Comparison of ENCODE assay signal across 16 cellular contexts in the genomic region with DNA sequence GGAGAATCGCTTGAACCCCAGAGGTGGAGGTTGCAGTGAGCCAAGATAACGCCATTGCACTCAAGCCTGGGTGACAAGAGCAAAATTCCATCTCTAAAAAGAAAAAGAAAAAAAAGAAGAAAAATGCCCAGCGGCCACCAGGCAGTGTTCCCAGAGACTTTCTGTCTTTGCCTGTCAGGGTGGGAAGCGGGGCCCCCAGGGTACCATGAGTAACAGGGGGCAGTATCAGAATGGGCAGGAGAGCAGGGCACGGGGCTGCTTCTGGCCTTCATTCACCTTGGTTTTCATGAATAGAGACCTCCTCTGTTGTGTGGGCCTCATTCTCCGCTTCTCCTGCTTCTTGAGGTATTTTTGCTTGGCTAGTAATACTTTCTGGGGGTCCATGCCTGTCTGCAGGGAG. TPM values are rescaled to one million over a fixed set of nuclear protein-coding genes. Genes with fewer than 3 reads are reported as not detected.
DNase-seq lines count a peak whose midpoint lies in the region; TF ChIP-seq lines count a peak whose summit lies in the region.
"Had no signal": no experiment of that assay in that cellular context is flagged by ENCODE, and none has a peak within 500 bp of the region (broad histone marks: within the 10 kb centered on the region; RNA-seq: fewer than 3 reads in every experiment).

No MANE protein-coding gene starts in this region.

- H3K27ac Mint-ChIP-seq in H9 = no peak overlapping the region; a peak in 1 of 7 replicates
- H3K27ac Mint-ChIP-seq: CD14-positive monocyte; CD8-positive, alpha-beta T cell; HFFc6; IgD-negative memory B cell had no signal

- no peaks in the 10 kb centered on the region for H3K36me3 Mint-ChIP-seq in H9 (ENCODE audit: insufficient read depth in 1 of 3, low read depth in 3 of 3)
- H3K36me3 Mint-ChIP-seq: CD14-positive monocyte; CD8-positive, alpha-beta T cell had no signal

- H3K27ac ChIP-seq in H9 (ENCODE audit: insufficient read length, low read depth, low read length) (no peak overlapping the region), HEK293 (ENCODE audit: extremely low read depth, low read depth, low read length) (no peak overlapping the region), suprapubic skin (no peak overlapping the region)

- H4K8ac ChIP-seq in H9 (replicated peaks; ENCODE audit: insufficient read length, low read depth, low read length) = no peak overlapping the region

- no peak overlapping the region for H3K4me3 ChIP-seq in HEK293 (ENCODE audit: low read depth, low read length)
- H3K4me3 ChIP-seq in suprapubic skin = no peak overlapping the region
- H3K4me3 ChIP-seq: A549, HAP-1 had no signal

- H2AK5ac ChIP-seq in H9 (ENCODE audit: insufficient read length, low read length) = no peak overlapping the region

- no peaks in the 10 kb centered on the region for H3K27me3 ChIP-seq in H9 (ENCODE audit: insufficient read depth, low read length)
- peaks cover 3% of the 10 kb centered on the region for H3K27me3 ChIP-seq in suprapubic skin

- H3K56ac ChIP-seq in H9 (ENCODE audit: insufficient read length, low read depth, low read length) = no peak overlapping the region

- H3K9me3 ChIP-seq in H9 (ENCODE audit: control insufficient read depth, low read depth, low read length) = no peaks in the 10 kb centered on the region
- H3K9me3 ChIP-seq in HEK293 (ENCODE audit: control insufficient read depth, insufficient read depth, low read depth, low read length) = no peaks in the 10 kb centered on the region
- H3K9me3 ChIP-seq in suprapubic skin = no peaks in the 10 kb centered on the region
- H3K9me3 ChIP-seq: A549, HAP-1 had no signal

- no peak overlapping the region for H3K23ac ChIP-seq in H9 (ENCODE audit: insufficient read length, low read depth, low read length)

- TF ChIP-seq CTCF in H9 (conservative IDR thresholded peaks at IDR 0.05) (no peak), HEK293 (tag by site-specific recombination; IDR thresholded peaks at IDR 0.05) (no peak), suprapubic skin (IDR thresholded peaks at IDR 0.05) (no peak)

- no peaks in the 10 kb centered on the region for H3K9me3 Mint-ChIP-seq in H9
- H3K9me3 Mint-ChIP-seq: CD14-positive monocyte; CD8-positive, alpha-beta T cell; HFFc6; IgD-negative memory B cell had no signal

- H3K4me2 ChIP-seq in H9 (ENCODE audit: insufficient read depth, insufficient read length, low read length) = no peak overlapping the region
- H3K4me2 ChIP-seq: A549 had no signal

- no peak overlapping the region for H3K4me3 Mint-ChIP-seq in H9
- H3K4me3 Mint-ChIP-seq: CD14-positive monocyte; CD8-positive, alpha-beta T cell; HFFc6; IgD-negative memory B cell had no signal

- H3K27me3 Mint-ChIP-seq in H9 (ENCODE audit: low read depth) = no peaks in the 10 kb centered on the region; the same call in 1 of the 2 replicates
- H3K27me3 Mint-ChIP-seq: IgD-negative memory B cell had no signal

- H2BK15ac ChIP-seq in H9 (ENCODE audit: low read depth, low read length) = no peak overlapping the region

- H3K9ac ChIP-seq in H9 (ENCODE audit: extremely low read depth, insufficient read length, low read length) = no peak overlapping the region

- H3K4me1 Mint-ChIP-seq in H9 = peaks cover 17 to 19% of the 10 kb centered on the region in 2 experiments

- H3K4me1 ChIP-seq in H9 (ENCODE audit: insufficient read depth, low read length) (no peaks in the 10 kb centered on the region), HEK293 (ENCODE audit: control insufficient read depth, insufficient read depth, low read length) (no peaks in the 10 kb centered on the region), suprapubic skin (peaks cover 2% of the 10 kb centered on the region)
- H3K4me1 ChIP-seq: HAP-1 had no signal

- no peak overlapping the region for H2BK120ac ChIP-seq in H9 (ENCODE audit: low read depth, low read length, poor library complexity, severe bottlenecking)

- CTCF ChIA-PET in HEK293 (lab: Yijun Ruan, JAX) = interaction anchor here (15.6 kb wide), 1 partner anchor 56 kb away, joined by 527 read pairs; no protein-coding TSS in a partner anchor

- H2BK5ac ChIP-seq in H9 (ENCODE audit: insufficient read length, low read length) = no peak overlapping the region

- no peak overlapping the region for H2BK20ac ChIP-seq in H9 (ENCODE audit: low read depth, low read length, poor library complexity, severe bottlenecking)

- H3K4ac ChIP-seq in H9 (ENCODE audit: low read depth, low read length) = no peak overlapping the region

- no peaks in the 10 kb centered on the region for H3K36me3 ChIP-seq in HEK293 (ENCODE audit: control insufficient read depth in 2 of 2, insufficient read depth in 1 of 2, low read length in 2 of 2)
- no peaks in the 10 kb centered on the region for H3K36me3 ChIP-seq in suprapubic skin
- H3K36me3 ChIP-seq: HAP-1 had no signal

- DNase-seq in H9 (peak; percentile 5), mesenteric fat pad (ENCODE audit: low spot score) (peak; percentile 59), suprapubic skin (ENCODE audit: low spot score in 2 of 2) (peak; percentile 6 to 34), HT-29 (ENCODE audit: low spot score) (no peak), NCI-H748 (lab: John Stamatoyannopoulos, UW; ENCODE audit: unreplicated experiment) (no peak)
- DNase-seq: CD8-positive, alpha-beta T cell; COR-L47; DMS153; GF-D8; GOT3; HFFc6 had no signal

- TF ChIP-seq EP300 in suprapubic skin (IDR thresholded peaks at IDR 0.05) = no peak

- no peak overlapping the region for H3T11ph ChIP-seq in H9 (ENCODE audit: low read length)

- WGBS in H9 (ENCODE audit: extremely low coverage, insufficient read length, low lambda C conversion rate) = no CpG with 5 or more reads among the region's 6 CpGs
- 85% methylated on average over 6 of the region's 6 CpGs for whole genome bisulfite sequencing in suprapubic skin

- H3K18ac ChIP-seq in H9 (ENCODE audit: insufficient read length, low read depth, low read length) = no peak overlapping the region

- no peak overlapping the region for H4K5ac ChIP-seq in H9 (ENCODE audit: insufficient read length, low read depth, low read length)

- H3K23me2 ChIP-seq in H9 (ENCODE audit: insufficient read length, low read depth, low read length, poor library complexity, severe bottlenecking) = no peaks in the 10 kb centered on the region

- H4K91ac ChIP-seq in H9 (ENCODE audit: insufficient read length, low read depth, low read length) = no peak overlapping the region

- no peak overlapping the region for H2AFZ ChIP-seq in H9 (ENCODE audit: low read length)

- H4K20me1 ChIP-seq in H9 (ENCODE audit: control insufficient read depth, insufficient read depth, insufficient read length) = no peaks in the 10 kb centered on the region

- no peaks in the 10 kb centered on the region for H3K79me1 ChIP-seq in H9 (ENCODE audit: insufficient read depth, low read depth, low read length, poor library complexity, severe bottlenecking)

- TF ChIP-seq POLR2A in suprapubic skin (IDR thresholded peaks at IDR 0.05) = no peak

- H3K79me2 ChIP-seq in H9 (ENCODE audit: insufficient read depth, low read length) = no peaks in the 10 kb centered on the region

- H2BK12ac ChIP-seq in H9 (ENCODE audit: insufficient read length, low read depth, low read length) = no peak overlapping the region

- H3K14ac ChIP-seq in H9 (ENCODE audit: insufficient read depth, low read length) = no peak overlapping the region

- POLR2A ChIA-PET in HEK293 (lab: Yijun Ruan, JAX) = interaction anchor here (1.3 kb wide), 1 partner anchor 54 kb away, joined by 3 read pairs; no protein-coding TSS in a partner anchor

TF ChIP-seq in HEK293, 187 proteins besides CTCF, POLR2A, EP300 and RAD21:
- peak; percentile 23; the same call in 1 of the 2 replicates for TF ChIP-seq ZNF146 (tag by site-specific recombination; IDR thresholded peaks at IDR 0.05)
- no peak for TF ChIP-seq ZNF843 (tag by site-specific recombination; IDR thresholded peaks at IDR 0.05)
- no peak for TF ChIP-seq WT1 (tag by site-specific recombination; IDR thresholded peaks at IDR 0.05)

RNA-seq across cellular contexts. Expression of gene SLC26A9, which starts 20.4 kb away (rescaled TPM):
- total RNA-seq in H9 (2021) (not detected in 2 replicates), mesenteric fat pad (not detected), suprapubic skin (1 to 10 TPM; 5.7 to 7.2 (median 6.6) TPM)
- 0.37 and 0.43 TPM in 2 replicates for total RNA-seq in HT-29 (2014; rRNA removed; shearing (Covaris generic))
- total RNA-seq: CD8-positive, alpha-beta T cell; HFFc6 had no signal

Comparison
In these comparisons a context has a peak if more than half of its experiments do, and no peak if none do; other contexts are left out.
1. DNase-seq: peak in H9 (single experiment), mesenteric fat pad (single experiment) and suprapubic skin (2 of 2); none in HT-29 (single experiment) and NCI-H748 (single experiment).